In genomic region chr5:149175346-149176113, GRCh38 we compare ENCODE assay signal across 14 cellular contexts. TPM values are rescaled to one million over a fixed set of nuclear protein-coding genes. Genes with fewer than 3 reads are reported as not detected.
A peak's percentile ranks its signal among the peaks of the same experiment; 100 is the strongest.
DNase-seq lines count a peak whose midpoint lies in the region; ATAC-seq and TF ChIP-seq lines count a peak whose summit lies in the region.
"Had no signal": no experiment of that assay in that cellular context is flagged by ENCODE, and none has a peak within 500 bp of the region (broad histone marks: within the 10 kb centered on the region; RNA-seq: fewer than 3 reads in every experiment).

No MANE protein-coding gene starts in this region.

- ATAC-seq in left cardiac atrium (peak; percentile 86 to 93), GM21619 (IDR thresholded peaks at IDR 0.05; ENCODE audit: unreplicated experiment) (no peak)

- TF ChIP-seq CTCF in brain (conservative IDR thresholded peaks at IDR 0.05) (no peak), prostate gland (IDR thresholded peaks at IDR 0.05) (no peak)

- H3K27me3 Mint-ChIP-seq in brain, result peaks cover 6% of the 10 kb centered on the region

- peak overlapping the region in 3 of 5 experiments; percentile 6 to 53 (median 53) for H3K27ac Mint-ChIP-seq in brain
- H3K27ac Mint-ChIP-seq: activated B cell treated with CpG ODN at 0.5 μM for 24 hours had no signal

- H3K36me3 Mint-ChIP-seq in brain, result no peaks in the 10 kb centered on the region
- H3K36me3 Mint-ChIP-seq: naive B cell had no signal

- peak overlapping the region in 1 of 2 donors; percentile 25 for H3K27ac ChIP-seq in prostate gland

- no peaks in the 10 kb centered on the region for H3K9me3 ChIP-seq in prostate gland

- intact Hi-C loops in left cardiac atrium (cut with DNase I) (loop anchor here in 1 of 2 donors (5.0 kb wide), 1 partner anchor 33 kb away; the partner anchor contains the start of gene ABLIM3), prostate gland (cut with DNase I) (no loop called here)

- H3K4me1 ChIP-seq in prostate gland (replicated peaks), result no peaks in the 10 kb centered on the region

- H3K36me3 ChIP-seq in prostate gland, result no peaks in the 10 kb centered on the region

- peaks cover 12% of the 10 kb centered on the region for H3K4me1 Mint-ChIP-seq in brain
- H3K4me1 Mint-ChIP-seq: activated B cell treated with CpG ODN at 0.5 μM for 24 hours, naive B cell had no signal

- POLR2A ChIA-PET in HEK293T (lab: Yijun Ruan, JAX), result no interaction called here

- DNase-seq in AG08395 (ENCODE audit: low spot score) (peak; percentile 32), left cardiac atrium (peak; percentile 80), prostate gland (ENCODE audit: low spot score) (peak; percentile 59), T1000 (lab: John Stamatoyannopoulos, UW) (no peak), HEK293T (ENCODE audit: extremely low spot score) (no peak)
- no peak for DNase-seq in activated effector memory CD4-positive, alpha-beta T cell treated with Interleukin-2 at 50 U/mL for 16 hours
- DNase-seq: activated B cell treated with CpG ODN at 0.5 μM for 24 hours, activated T-cell treated with anti-CD3 and anti-CD28 coated beads for 4 hours, KBM-7, naive B cell, NCI-H1436, NCI-H774 had no signal

- no peaks in the 10 kb centered on the region for H3K27me3 ChIP-seq in prostate gland (replicated peaks; ENCODE audit: insufficient read depth)

- H3K4me3 Mint-ChIP-seq in brain, result no peak overlapping the region
- H3K4me3 Mint-ChIP-seq: activated B cell treated with CpG ODN at 0.5 μM for 24 hours, naive B cell had no signal

- no peaks in the 10 kb centered on the region for H3K9me3 Mint-ChIP-seq in brain
- H3K9me3 Mint-ChIP-seq: activated B cell treated with CpG ODN at 0.5 μM for 24 hours had no signal

- WGBS in prostate gland, result 41% methylated on average over 12 of the region's 12 CpGs

- CTCF ChIA-PET in HEK293T (lab: Yijun Ruan, JAX), result no interaction called here

- no peak for TF ChIP-seq POLR2A in prostate gland (IDR thresholded peaks at IDR 0.05)

- H3K4me3 ChIP-seq in prostate gland, result no peak overlapping the region

TF ChIP-seq in HEK293T, 16 proteins besides CTCF, POLR2A, EP300 and RAD21:
- TF ChIP-seq TARDBP (IDR thresholded peaks at IDR 0.05), result no peak
- no peak for TF ChIP-seq SP1 (IDR thresholded peaks at IDR 0.05)
- no peak for TF ChIP-seq FOXA1 (IDR thresholded peaks at IDR 0.05)
- no peak for TF ChIP-seq FOXM1 (IDR thresholded peaks at IDR 0.05; ENCODE audit: borderline replicate concordance)
- TF ChIP-seq BHLHE40 (IDR thresholded peaks at IDR 0.05; ENCODE audit: borderline replicate concordance), result no peak

RNA-seq across cellular contexts. Expression of gene ABLIM3, which starts 34.2 kb away (rescaled TPM):
- polyA plus RNA-seq in brain (ENCODE audit: insufficient read depth, low read depth, low replicate concordance), result 6.0 TPM
- total RNA-seq in left cardiac atrium, result 100 to 1,000 TPM; 106 to 129 TPM
- total RNA-seq in prostate gland, result 10 to 100 TPM in 1 of 2 donors, 1 to 10 TPM in 1; 9.0 to 11.7 TPM
- total RNA-seq: activated B cell treated with CpG ODN at 0.5 μM for 24 hours had no signal

Comparison
In these comparisons a context has a peak if more than half of its experiments do, and no peak if none do; other contexts are left out.
1. DNase-seq: peak in AG08395 (single experiment), left cardiac atrium (single experiment) and prostate gland (single experiment); none in T1000 (single experiment), HEK293T (single experiment) and activated effector memory CD4-positive, alpha-beta T cell treated with Interleukin-2 at 50 U/mL for 16 hours (single experiment).
2. RNA of gene ABLIM3, which starts 34.2 kb away (total RNA-seq): 106 to 129 TPM in left cardiac atrium; 9.0 to 11.7 TPM in prostate gland; every median in the first group is over 4 times any median in the second.